8 cellular contexts compared by ENCODE assay signal in the genomic region with DNA sequence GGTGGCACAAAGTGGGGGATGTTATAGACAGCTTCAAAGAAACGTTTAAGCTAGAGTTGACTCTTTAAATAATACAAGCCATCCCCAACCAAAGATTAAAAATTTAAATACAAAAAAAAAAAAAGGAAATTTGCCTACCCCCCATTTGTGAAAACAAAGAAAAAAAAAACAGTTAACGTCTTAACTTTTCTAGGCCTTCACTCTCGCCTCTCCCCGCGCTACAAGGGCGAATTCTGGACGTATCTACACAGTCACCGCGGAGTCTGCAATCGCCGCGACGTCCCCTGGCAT. TPM values are rescaled to one million over a fixed set of nuclear protein-coding genes. Genes with fewer than 3 reads are reported as not detected.
DNase-seq lines count a peak whose midpoint lies in the region; ATAC-seq and TF ChIP-seq lines count a peak whose summit lies in the region.

No MANE protein-coding gene starts in this region.

- no peak overlapping the region for H3K4ac ChIP-seq in mesendoderm (ENCODE audit: low read depth, low read length)

- no peak for DNase-seq in activated T-cell treated with anti-CD3 and anti-CD28 coated beads, Interleukin-2, amount 50 U/mL, for 72 hours
- no peak for DNase-seq in activated T-cell treated with anti-CD3 and anti-CD28 coated beads for 4 hours
- no peak for DNase-seq in chondrocyte (ENCODE audit: low spot score)
- no peak for DNase-seq in mesendoderm
- no peak for DNase-seq in kidney tubule cell (ENCODE audit: low spot score)
- no peak for DNase-seq in NCI-H510A treated with DMSO at 0.1 percent for 48 hours (lab: John Stamatoyannopoulos, UW)

- H3K27ac ChIP-seq in mesendoderm (ENCODE audit: low read depth, low read length) = no peak overlapping the region
- H3K27ac ChIP-seq in urinary bladder (ENCODE audit: low read depth) = peak overlapping the region; percentile 78

- TF ChIP-seq CTCF in chondrocyte (IDR thresholded peaks at IDR 0.05) = peak; percentile 25

- WGBS in mesendoderm (ENCODE audit: extremely low coverage, insufficient coverage, low lambda C conversion rate) = no CpG with 5 or more reads among the region's 13 CpGs
- 5% methylated on average over 13 of the region's 13 CpGs for WGBS in urinary bladder

- H3K4me3 Mint-ChIP-seq in activated T-cell treated with anti-CD3 and anti-CD28 coated beads, Interleukin-2, amount 50 U/mL, for 72 hours = peak overlapping the region; percentile 85 to 86
- peak overlapping the region; percentile 77 for H3K4me3 Mint-ChIP-seq in chondrocyte (ENCODE audit: unreplicated experiment)

- peaks cover 6% of the 10 kb centered on the region for H3K27me3 Mint-ChIP-seq in activated T-cell treated with anti-CD3 and anti-CD28 coated beads, Interleukin-2, amount 50 U/mL, for 72 hours (ENCODE audit: low read depth)
- H3K27me3 Mint-ChIP-seq in chondrocyte (ENCODE audit: low read depth) = no peaks in the 10 kb centered on the region

- H3K4me2 ChIP-seq in mesendoderm (ENCODE audit: low read length) = peak overlapping the region; percentile 61

- H4K5ac ChIP-seq in mesendoderm (ENCODE audit: low read length) = no peak overlapping the region

- H2BK5ac ChIP-seq in mesendoderm (ENCODE audit: low read length) = peak overlapping the region; percentile 16

- H3K4me1 ChIP-seq in mesendoderm (ENCODE audit: control insufficient read depth, low read depth, low read length) (peaks cover 7% of the 10 kb centered on the region), urinary bladder (ENCODE audit: insufficient read depth) (no peaks in the 10 kb centered on the region)

- peak overlapping the region; percentile 90 for H3K56ac ChIP-seq in mesendoderm (ENCODE audit: low read length)

- peak overlapping the region; percentile 83 for H3K23ac ChIP-seq in mesendoderm (ENCODE audit: low read length)

- H3K18ac ChIP-seq in mesendoderm (ENCODE audit: low read length) = no peak overlapping the region

- H3K36me3 Mint-ChIP-seq in activated T-cell treated with anti-CD3 and anti-CD28 coated beads, Interleukin-2, amount 50 U/mL, for 72 hours (ENCODE audit: insufficient read depth in 2 of 2) = peaks cover 4 to 11% of the 10 kb centered on the region in 2 donors
- H3K36me3 Mint-ChIP-seq in chondrocyte (ENCODE audit: low read depth) = no peaks in the 10 kb centered on the region

- no peaks in the 10 kb centered on the region for H3K27me3 ChIP-seq in mesendoderm (ENCODE audit: insufficient read depth, low read length, poor library complexity)

- H3K4me3 ChIP-seq in mesendoderm (ENCODE audit: low read length) (peak overlapping the region; percentile 39), urinary bladder (ENCODE audit: low read depth, low read length) (peak overlapping the region; percentile 48)

- peaks cover 34% of the 10 kb centered on the region for H3K79me2 ChIP-seq in mesendoderm (ENCODE audit: control insufficient read depth, insufficient read depth, low read length)

- H2AK5ac ChIP-seq in mesendoderm (ENCODE audit: low read length) = no peak overlapping the region

- peaks cover 4% of the 10 kb centered on the region for H3K79me1 ChIP-seq in mesendoderm (ENCODE audit: low read length)

- H4K8ac ChIP-seq in mesendoderm (ENCODE audit: low read depth, low read length) = no peak overlapping the region

- H3K27ac Mint-ChIP-seq in activated T-cell treated with anti-CD3 and anti-CD28 coated beads, Interleukin-2, amount 50 U/mL, for 72 hours = peak overlapping the region; percentile 9
- H3K27ac Mint-ChIP-seq in chondrocyte (ENCODE audit: unreplicated experiment) = peak overlapping the region; percentile 92

- peak overlapping the region; percentile 76 for H3K9ac ChIP-seq in mesendoderm (ENCODE audit: low read length)

- no peaks in the 10 kb centered on the region for H3K9me3 Mint-ChIP-seq in activated T-cell treated with anti-CD3 and anti-CD28 coated beads, Interleukin-2, amount 50 U/mL, for 72 hours
- no peaks in the 10 kb centered on the region for H3K9me3 Mint-ChIP-seq in chondrocyte (ENCODE audit: low read depth)

- no peak overlapping the region for H2BK120ac ChIP-seq in mesendoderm (ENCODE audit: low read depth, low read length)

- H3K36me3 ChIP-seq in mesendoderm (ENCODE audit: control insufficient read depth, insufficient read depth, low read length) (no peaks in the 10 kb centered on the region), urinary bladder (ENCODE audit: insufficient read depth) (no peaks in the 10 kb centered on the region)

- ATAC-seq in activated T-cell treated with anti-CD3 and anti-CD28 coated beads, Interleukin-2, amount 50 U/mL, for 72 hours (replicated peaks in 1 of 2) = no peak
- ATAC-seq in HG02798 (IDR thresholded peaks at IDR 0.05; ENCODE audit: poor library complexity, unreplicated experiment) = no peak

- no peak overlapping the region for H2BK15ac ChIP-seq in mesendoderm (replicated peaks; ENCODE audit: low read depth)

- peaks cover 45% of the 10 kb centered on the region for H3K4me1 Mint-ChIP-seq in activated T-cell treated with anti-CD3 and anti-CD28 coated beads, Interleukin-2, amount 50 U/mL, for 72 hours (ENCODE audit: low read depth)
- H3K4me1 Mint-ChIP-seq in chondrocyte (ENCODE audit: low read depth) = peaks cover 52% of the 10 kb centered on the region

RNA-seq across cellular contexts. Expression of a gene that starts 0.5 kb away (rescaled TPM):
- 10 to 100 TPM; 72.0 to 93.4 TPM for total RNA-seq in activated T-cell treated with anti-CD3 and anti-CD28 coated beads, Interleukin-2, amount 50 U/mL, for 72 hours
- total RNA-seq in chondrocyte = 48.3 to 69.0 TPM (median 67.1 TPM) in 3 replicates
- 40.3 TPM for polyA plus RNA-seq in mesendoderm (2013, experiment 1 of 2)
- 39.3 TPM for polyA plus RNA-seq in mesendoderm (2013, experiment 2 of 2)
- 103 TPM for total RNA-seq in urinary bladder
- polyA plus RNA-seq in urinary bladder = 46.4 TPM
